12 cellular contexts compared by ENCODE assay signal in the genomic region with DNA sequence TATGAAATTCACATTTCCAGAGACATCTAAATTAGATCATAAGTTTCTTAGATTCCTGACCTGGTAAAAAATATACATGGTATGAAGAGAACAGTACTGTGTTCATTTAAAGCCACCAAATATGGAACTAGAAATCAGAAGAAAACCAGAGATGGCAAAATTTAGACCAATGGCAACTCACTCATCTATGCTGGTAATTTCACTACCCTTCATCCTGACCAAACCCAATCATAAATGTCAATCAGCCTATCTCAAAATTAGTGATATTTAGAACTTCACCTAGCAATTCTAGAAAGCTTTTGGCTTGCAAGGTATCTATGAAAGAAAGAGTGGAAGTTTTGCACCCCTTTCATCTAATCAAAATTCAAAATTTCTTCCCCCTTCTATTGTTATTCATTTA.
DNase-seq lines count a peak whose midpoint lies in the region; ATAC-seq and TF ChIP-seq lines count a peak whose summit lies in the region.
"Had no signal": no experiment of that assay in that cellular context is flagged by ENCODE, and none has a peak within 500 bp of the region (broad histone marks: within the 10 kb centered on the region; RNA-seq: fewer than 3 reads in every experiment).

No MANE protein-coding gene starts in this region.

- ATAC-seq in GM18873 (IDR thresholded peaks at IDR 0.05; ENCODE audit: low FRiP score, unreplicated experiment) (peak; percentile 6), GM21825 (IDR thresholded peaks at IDR 0.05; ENCODE audit: unreplicated experiment) (peak; percentile 21), GM21619 (IDR thresholded peaks at IDR 0.05; ENCODE audit: unreplicated experiment) (no peak)
- no peak for ATAC-seq in naive thymus-derived CD4-positive, alpha-beta T cell

- H3K4me1 Mint-ChIP-seq in IgD-negative memory B cell: peaks cover 18 to 31% (median 25%) of the 10 kb centered on the region in 3 donors
- H3K4me1 Mint-ChIP-seq in naive thymus-derived CD4-positive, alpha-beta T cell: peaks cover 11 to 50% (median 14%) of the 10 kb centered on the region in 7 donors

- H3K27me3 Mint-ChIP-seq in IgD-negative memory B cell: no peaks in the 10 kb centered on the region
- H3K27me3 Mint-ChIP-seq in naive thymus-derived CD4-positive, alpha-beta T cell: peaks cover 0 to 14% (median 5%) of the 10 kb centered on the region in 5 donors

- H3K9me3 ChIP-seq in naive thymus-derived CD4-positive, alpha-beta T cell (ENCODE audit: control insufficient read depth in 2 of 3, low read length in 3 of 3): no peaks in the 10 kb centered on the region
- no peaks in the 10 kb centered on the region for H3K9me3 ChIP-seq in adrenal gland (replicated peaks in 1 of 3)

- TF ChIP-seq POLR2A in adrenal gland (IDR thresholded peaks at IDR 0.05): no peak

- TF ChIP-seq CTCF in adrenal gland (IDR thresholded peaks at IDR 0.05): no peak

- no peaks in the 10 kb centered on the region for H3K36me3 ChIP-seq in naive thymus-derived CD4-positive, alpha-beta T cell (ENCODE audit: control insufficient read depth in 2 of 3, insufficient read depth in 3 of 3, low read length in 3 of 3)
- no peaks in the 10 kb centered on the region for H3K36me3 ChIP-seq in adrenal gland (replicated peaks in 1 of 2)

- H3K36me3 Mint-ChIP-seq in IgD-negative memory B cell: no peaks in the 10 kb centered on the region
- H3K36me3 Mint-ChIP-seq in naive thymus-derived CD4-positive, alpha-beta T cell: peaks cover 0 to 44% (median 0%) of the 10 kb centered on the region in 5 donors

- POLR2A ChIA-PET in naive thymus-derived CD4-positive, alpha-beta T cell (lab: Charles Lee): no interaction called here

- intact Hi-C loops in naive thymus-derived CD4-positive, alpha-beta T cell (cut with micrococcal nuclease): loop anchor here in 1 of 2 donors (2.0 to 5.0 kb wide), 3 partner anchors 34 to 109 kb away; a partner anchor contains a TSS
- intact Hi-C loops in adrenal gland (cut with DNase I): no loop called here

- peaks cover 0 to 2% (median 0%) of the 10 kb centered on the region in 3 donors for H3K9me3 Mint-ChIP-seq in IgD-negative memory B cell
- H3K9me3 Mint-ChIP-seq in naive thymus-derived CD4-positive, alpha-beta T cell: peaks cover 0 to 8% (median 0%) of the 10 kb centered on the region in 11 donors

- peak overlapping the region in 2 of 4 donors; percentile 20 to 22 for H3K4me3 Mint-ChIP-seq in IgD-negative memory B cell
- H3K4me3 Mint-ChIP-seq in naive thymus-derived CD4-positive, alpha-beta T cell: peak overlapping the region in 4 of 10 donors; percentile 4 to 48 (median 28)

- peak overlapping the region; percentile 67 to 71 (median 69) for H3K27ac Mint-ChIP-seq in IgD-negative memory B cell
- H3K27ac Mint-ChIP-seq in naive thymus-derived CD4-positive, alpha-beta T cell: peak overlapping the region in 6 of 9 donors; percentile 0 to 81 (median 9)

- H3K4me3 ChIP-seq in naive thymus-derived CD4-positive, alpha-beta T cell (ENCODE audit: low read length): no peak overlapping the region
- H3K4me3 ChIP-seq in adrenal gland: no peak overlapping the region

- H3K27ac ChIP-seq in naive thymus-derived CD4-positive, alpha-beta T cell (ENCODE audit: low read depth, low read length): no peak overlapping the region
- H3K27ac ChIP-seq in adrenal gland: no peak overlapping the region
- H3K27ac ChIP-seq: parathyroid adenoma had no signal

- no peak for DNase-seq in naive thymus-derived CD4-positive, alpha-beta T cell
- no peak for DNase-seq in NCI-H748 treated with DMSO at 0.1 percent for 48 hours (lab: John Stamatoyannopoulos, UW)
- DNase-seq in KG1 (lab: John Stamatoyannopoulos, UW): no peak
- DNase-seq in adrenal gland: no peak
- DNase-seq: H7, NCI-H2029 treated with DMSO at 0.1 percent for 48 hours, T1000 had no signal

- H3K27me3 ChIP-seq in naive thymus-derived CD4-positive, alpha-beta T cell (ENCODE audit: control insufficient read depth in 2 of 2, insufficient read depth in 2 of 2, low read length in 2 of 2): no peaks in the 10 kb centered on the region
- H3K27me3 ChIP-seq in adrenal gland: no peaks in the 10 kb centered on the region

- peaks cover 0 to 27% of the 10 kb centered on the region in 2 donors for H3K4me1 ChIP-seq in naive thymus-derived CD4-positive, alpha-beta T cell (ENCODE audit: control insufficient read depth in 2 of 2, insufficient read depth in 2 of 2, low read length in 2 of 2)
- peaks cover 0 to 6% of the 10 kb centered on the region in 2 donors for H3K4me1 ChIP-seq in adrenal gland (replicated peaks in 1 of 2)
- H3K4me1 ChIP-seq: parathyroid adenoma had no signal

- CTCF ChIA-PET in naive thymus-derived CD4-positive, alpha-beta T cell (lab: Charles Lee): no interaction called here

Comparison
In these comparisons a context has a peak if more than half of its experiments do, and no peak if none do; other contexts are left out.
1. ATAC-seq: peak in GM18873 (single experiment) and GM21825 (single experiment); none in naive thymus-derived CD4-positive, alpha-beta T cell (single experiment) and GM21619 (single experiment).